Comparison of ENCODE assay signal across 25 cellular contexts in the genomic region with DNA sequence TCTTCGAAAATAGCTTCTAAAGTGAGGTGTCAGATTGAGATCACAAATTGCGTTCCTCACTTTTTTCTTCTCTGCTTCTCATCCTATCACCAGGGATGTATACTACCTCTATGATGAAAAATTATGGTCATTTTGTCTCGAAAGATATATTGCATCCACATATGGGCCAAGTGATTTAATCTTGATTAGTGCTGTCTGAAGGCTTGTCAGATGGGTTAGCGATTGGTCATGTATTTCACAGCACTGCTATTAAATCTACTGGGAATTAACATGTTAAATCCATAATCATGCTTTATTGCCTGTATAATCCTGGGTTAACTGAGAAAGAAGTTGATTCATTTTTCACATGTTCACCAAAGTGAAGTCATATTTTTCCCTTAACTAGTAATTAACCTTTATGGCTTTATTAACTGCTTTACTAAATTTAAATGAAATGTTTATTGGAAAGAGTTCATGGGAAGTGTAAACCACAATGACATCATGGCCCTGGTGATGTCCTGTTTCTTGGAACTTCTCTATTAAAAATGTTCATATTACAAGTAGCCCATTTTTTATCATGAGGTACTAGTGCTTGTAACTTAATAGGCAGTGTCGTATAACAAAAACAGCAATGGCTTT.
"Had no signal": no experiment of that assay in that cellular context is flagged by ENCODE, and none has a peak within 500 bp of the region (broad histone marks: within the 10 kb centered on the region; RNA-seq: fewer than 3 reads in every experiment).

No MANE protein-coding gene starts in this region.

- H3K4me1 Mint-ChIP-seq: activated B cell treated with CpG ODN at 0.5 μM for 24 hours; activated naive CD8-positive, alpha-beta T cell treated with anti-CD3 and anti-CD28 coated beads, Interleukin-2, amount 10 ng/mL, durations not matched to agents 7 days and 5 days; memory B cell; nephron; T-helper 17 cell had no signal

- H3K27ac ChIP-seq: gastrocnemius medialis, neutrophil, ovary, prostate gland, thyroid gland had no signal

- H3K27ac Mint-ChIP-seq: activated B cell treated with CpG ODN at 0.5 μM for 24 hours; activated naive CD8-positive, alpha-beta T cell treated with anti-CD3 and anti-CD28 coated beads, Interleukin-2, amount 10 ng/mL, durations not matched to agents 7 days and 5 days; dendritic cell treated with granulocyte-macrophage colony-stimulating factor and Interleukin-4, amounts not matched to agents 40 ng/mL and 50 ng/mL, for 4 days; memory B cell; stimulated activated naive CD8-positive, alpha-beta T cell treated with anti-CD3 and anti-CD28 coated beads, Interleukin-15, Interleukin-2, amounts not matched to agents 100 ng/mL and 50 ng/mL, for 24 hours; T-helper 17 cell had no signal

- H3K4me3 ChIP-seq: gastrocnemius medialis, ovary, prostate gland, thyroid gland had no signal

- H3K27me3 Mint-ChIP-seq: activated B cell treated with CpG ODN at 0.5 μM for 24 hours; activated naive CD8-positive, alpha-beta T cell treated with anti-CD3 and anti-CD28 coated beads, Interleukin-2, amount 10 ng/mL, durations not matched to agents 7 days and 5 days; dendritic cell treated with granulocyte-macrophage colony-stimulating factor and Interleukin-4, amounts not matched to agents 40 ng/mL and 50 ng/mL, for 4 days; memory B cell; T-helper 17 cell had no signal

- H3K27me3 ChIP-seq: gastrocnemius medialis, neutrophil, ovary, thyroid gland had no signal

- H3K4me3 Mint-ChIP-seq: activated B cell treated with CpG ODN at 0.5 μM for 24 hours; activated naive CD8-positive, alpha-beta T cell treated with anti-CD3 and anti-CD28 coated beads, Interleukin-2, amount 10 ng/mL, durations not matched to agents 7 days and 5 days; dendritic cell treated with granulocyte-macrophage colony-stimulating factor and Interleukin-4, amounts not matched to agents 40 ng/mL and 50 ng/mL, for 4 days; memory B cell; nephron; stimulated activated naive CD8-positive, alpha-beta T cell treated with anti-CD3 and anti-CD28 coated beads, Interleukin-15, Interleukin-2, amounts not matched to agents 100 ng/mL and 50 ng/mL, for 24 hours; T-helper 17 cell had no signal

- H3K9me3 ChIP-seq: gastrocnemius medialis, neutrophil, ovary, prostate gland, thyroid gland had no signal

- H3K9me3 Mint-ChIP-seq: activated B cell treated with CpG ODN at 0.5 μM for 24 hours; activated naive CD8-positive, alpha-beta T cell treated with anti-CD3 and anti-CD28 coated beads, Interleukin-2, amount 10 ng/mL, durations not matched to agents 7 days and 5 days; dendritic cell treated with granulocyte-macrophage colony-stimulating factor and Interleukin-4, amounts not matched to agents 40 ng/mL and 50 ng/mL, for 4 days; memory B cell; nephron had no signal

- H3K36me3 Mint-ChIP-seq: activated naive CD8-positive, alpha-beta T cell treated with anti-CD3 and anti-CD28 coated beads, Interleukin-2, amount 10 ng/mL, durations not matched to agents 7 days and 5 days; memory B cell had no signal

- H3K4me1 ChIP-seq: gastrocnemius medialis, prostate gland, thyroid gland had no signal

- DNase-seq: activated B cell treated with CpG ODN at 0.5 μM for 24 hours; activated CD4-positive, alpha-beta T cell treated with anti-CD3 and anti-CD28 coated beads for 4 hours; activated CD4-positive, alpha-beta T cell treated with anti-CD3 and anti-CD28 coated beads, Interleukin-2, amount 50 U/mL, for 48 hours; activated CD8-positive, alpha-beta memory T cell treated with anti-CD3 and anti-CD28 coated beads, Interleukin-2, amount 50 U/mL, for 48 hours; activated naive CD4-positive, alpha-beta T cell treated with Interleukin-2 at 50 U/mL for 16 hours; activated naive CD8-positive, alpha-beta T cell treated with anti-CD3 and anti-CD28 coated beads, Interleukin-2, amount 10 ng/mL, durations not matched to agents 7 days and 5 days; activated T-cell treated with anti-CD3 and anti-CD28 coated beads, Interleukin-2, amount 50 U/mL, for 48 hours; amniotic stem cell; effector CD4-positive, alpha-beta T cell; erythroblast; gastrocnemius medialis; hippocampal formation; ovary; right cardiac atrium; stimulated activated CD4-positive, alpha-beta T cell treated with anti-CD3 and anti-CD28 coated beads, Interleukin-12 subunit alpha, Interleukin-12 subunit beta, amount 100 ng/mL, for 4 hours; stimulated activated CD4-positive, alpha-beta T cell treated with anti-CD3 and anti-CD28 coated beads, Interleukin-4, amount 100 ng/mL, for 4 hours; substantia nigra; T-helper 17 cell; thyroid gland had no signal

- ATAC-seq: gastrocnemius medialis, right cardiac atrium, T-helper 17 cell had no signal
